8 cellular contexts compared by ENCODE assay signal in genomic region chr11:78140392-78141077, GRCh38. TPM values are rescaled to one million over a fixed set of nuclear protein-coding genes. Genes with fewer than 3 reads are reported as not detected.
DNase-seq lines count a peak whose midpoint lies in the region; ATAC-seq and TF ChIP-seq lines count a peak whose summit lies in the region.

No MANE protein-coding gene starts in this region.

- intact Hi-C loops in left ventricle myocardium inferior (cut with micrococcal nuclease) = no loop called here
- intact Hi-C loops in cardiac septum (cut with DNase I) = loop anchor here (5.0 kb wide), 1 partner anchor 47 kb away; the partner anchor contains the start of genes KCTD21 and USP35
- intact Hi-C loops in transverse colon (cut with DNase I; ENCODE audit: low total_unique reads) = no loop called here

- no peak for ATAC-seq in activated CD8-positive, alpha-beta T cell treated with anti-CD3 and anti-CD28 coated beads, Interleukin-2, amount 10 ng/mL, durations not matched to agents 7 days and 5 days
- ATAC-seq in HG03521 (IDR thresholded peaks at IDR 0.05; ENCODE audit: unreplicated experiment) = no peak

- peak overlapping the region; percentile 75 for H3K4me3 ChIP-seq in left ventricle myocardium inferior
- peak overlapping the region in 3 of 4 donors; percentile 62 to 78 (median 67) for H3K4me3 ChIP-seq in transverse colon

- H3K4me3 Mint-ChIP-seq in activated CD8-positive, alpha-beta T cell treated with anti-CD3 and anti-CD28 coated beads, Interleukin-2, amount 10 ng/mL, durations not matched to agents 7 days and 5 days = peak overlapping the region; percentile 60
- peak overlapping the region; percentile 59 to 98 (median 95) for H3K4me3 Mint-ChIP-seq in immature natural killer cell

- TF ChIP-seq POLR2A in transverse colon (IDR thresholded peaks at IDR 0.05) = no peak

- POLR2A ChIA-PET in activated CD8-positive, alpha-beta T cell treated with anti-CD3 and anti-CD28 coated beads, Interleukin-2, amount 10 ng/mL, durations not matched to agents 7 days and 5 days (lab: Charles Lee) = interaction anchor here (1.1 to 1.7 kb wide), 5 partner anchors 53 to 145 kb away, joined by 3 to 18 read pairs (median 5); partner anchors contain the start of genes INTS4 and NDUFC2

- in situ Hi-C loops in transverse colon (cut with MboI; ENCODE audit: low pct_ligation_motif_present in 1 of 4, low pct_unique_long_range_greater_than_20kb in 1 of 4, low sequenced_read_pairs in 3 of 4) = loop anchor here in 2 of 4 donors (25.0 kb wide), 1 partner anchor 422 kb away; the partner anchor contains the start of gene NARS2 (in 2 of the 2)

- DNase-seq in left ventricle myocardium inferior = no peak
- DNase-seq in cardiac septum (ENCODE audit: low spot score) = no peak
- no peak for DNase-seq in activated CD8-positive, alpha-beta T cell treated with anti-CD3 and anti-CD28 coated beads, Interleukin-2, amount 10 ng/mL, durations not matched to agents 7 days and 5 days
- no peak for DNase-seq in immature natural killer cell
- DNase-seq in transverse colon = no peak
- no peak for DNase-seq in midbrain (lab: John Stamatoyannopoulos, UW)
- no peak for DNase-seq in COR-L47 (lab: John Stamatoyannopoulos, UW)

- CTCF ChIA-PET in activated CD8-positive, alpha-beta T cell treated with anti-CD3 and anti-CD28 coated beads, Interleukin-2, amount 10 ng/mL, durations not matched to agents 7 days and 5 days (lab: Charles Lee) = interaction anchor here (0.8 to 3.9 kb wide), 5 partner anchors 10 to 425 kb away, joined by 3 to 26 read pairs (median 4); no protein-coding TSS in a partner anchor

- peaks cover 44% of the 10 kb centered on the region for H3K4me1 Mint-ChIP-seq in activated CD8-positive, alpha-beta T cell treated with anti-CD3 and anti-CD28 coated beads, Interleukin-2, amount 10 ng/mL, durations not matched to agents 7 days and 5 days (ENCODE audit: low read depth)
- H3K4me1 Mint-ChIP-seq in immature natural killer cell = peaks cover 28 to 31% of the 10 kb centered on the region in 2 donors

- no peaks in the 10 kb centered on the region for H3K9me3 Mint-ChIP-seq in activated CD8-positive, alpha-beta T cell treated with anti-CD3 and anti-CD28 coated beads, Interleukin-2, amount 10 ng/mL, durations not matched to agents 7 days and 5 days (ENCODE audit: insufficient read depth)
- no peaks in the 10 kb centered on the region for H3K9me3 Mint-ChIP-seq in immature natural killer cell

- peaks cover 27% of the 10 kb centered on the region for H3K4me1 ChIP-seq in left ventricle myocardium inferior
- peaks cover 3 to 16% (median 9%) of the 10 kb centered on the region in 4 donors for H3K4me1 ChIP-seq in transverse colon

- no peaks in the 10 kb centered on the region for H3K27me3 ChIP-seq in left ventricle myocardium inferior (ENCODE audit: low read depth)
- H3K27me3 ChIP-seq in transverse colon = no peaks in the 10 kb centered on the region

- H3K27ac ChIP-seq in left ventricle myocardium inferior (replicated peaks) (peak overlapping the region; percentile 77), transverse colon (peak overlapping the region in 1 of 4 donors; percentile 79)

- no peak for TF ChIP-seq EP300 in transverse colon (IDR thresholded peaks at IDR 0.05; ENCODE audit: low read depth)

- peaks cover 8% of the 10 kb centered on the region for H3K36me3 ChIP-seq in left ventricle myocardium inferior
- no peaks in the 10 kb centered on the region for H3K36me3 ChIP-seq in transverse colon

- no peaks in the 10 kb centered on the region for H3K27me3 Mint-ChIP-seq in activated CD8-positive, alpha-beta T cell treated with anti-CD3 and anti-CD28 coated beads, Interleukin-2, amount 10 ng/mL, durations not matched to agents 7 days and 5 days (ENCODE audit: low read depth)
- peaks cover 6 to 13% (median 8%) of the 10 kb centered on the region in 3 donors for H3K27me3 Mint-ChIP-seq in immature natural killer cell (ENCODE audit: low read depth in 3 of 3)

- WGBS in transverse colon (ENCODE audit: low coverage in 1 of 2), 2 donors = 38 to 76% methylated on average over 10 to 17 of the region's 17 CpGs

- H3K9me3 ChIP-seq in left ventricle myocardium inferior (replicated peaks) = no peaks in the 10 kb centered on the region
- H3K9me3 ChIP-seq in transverse colon = no peaks in the 10 kb centered on the region

- peak overlapping the region; percentile 22 for H3K27ac Mint-ChIP-seq in activated CD8-positive, alpha-beta T cell treated with anti-CD3 and anti-CD28 coated beads, Interleukin-2, amount 10 ng/mL, durations not matched to agents 7 days and 5 days
- peak overlapping the region in 2 of 6 donors; percentile 6 to 23 for H3K27ac Mint-ChIP-seq in immature natural killer cell

- TF ChIP-seq CTCF in left ventricle myocardium inferior (IDR thresholded peaks at IDR 0.05; ENCODE audit: borderline replicate concordance) (no peak), transverse colon (IDR thresholded peaks at IDR 0.05) (no peak)

- H3K36me3 Mint-ChIP-seq in activated CD8-positive, alpha-beta T cell treated with anti-CD3 and anti-CD28 coated beads, Interleukin-2, amount 10 ng/mL, durations not matched to agents 7 days and 5 days (ENCODE audit: low read depth) = peaks cover 47% of the 10 kb centered on the region
- peaks cover 0 to 3% (median 3%) of the 10 kb centered on the region in 3 donors for H3K36me3 Mint-ChIP-seq in immature natural killer cell

RNA-seq across cellular contexts. Expression of gene ALG8, which starts 1.1 kb away (rescaled TPM):
- total RNA-seq in left ventricle myocardium inferior = 15.3 TPM
- 15.4 TPM for total RNA-seq in cardiac septum
- 10 to 100 TPM; 49.9 to 51.7 TPM for total RNA-seq in activated CD8-positive, alpha-beta T cell treated with anti-CD3 and anti-CD28 coated beads, Interleukin-2, amount 10 ng/mL, durations not matched to agents 7 days and 5 days
- 10 to 100 TPM; 38.7 to 55.3 (median 40.0) TPM for polyA plus RNA-seq in immature natural killer cell
- 10 to 100 TPM in 3 of 4 donors, 1 to 10 TPM in 1; 4.9 to 28.9 (median 14.5) TPM for total RNA-seq in transverse colon

RNA-seq across cellular contexts. Expression of gene KCTD21, which starts 47.9 kb away (rescaled TPM):
- total RNA-seq in left ventricle myocardium inferior = 8.6 TPM
- 8.5 TPM for total RNA-seq in cardiac septum
- 1 to 10 TPM; 7.1 to 7.8 TPM for total RNA-seq in activated CD8-positive, alpha-beta T cell treated with anti-CD3 and anti-CD28 coated beads, Interleukin-2, amount 10 ng/mL, durations not matched to agents 7 days and 5 days
- 1 to 10 TPM in 1 of 3 donors, under 1 TPM in 1, not detected in 1; 0.44 to 1.1 TPM for polyA plus RNA-seq in immature natural killer cell
- total RNA-seq in transverse colon = 10 to 100 TPM; 10.9 to 55.0 (median 29.2) TPM

RNA-seq across cellular contexts. Expression of gene USP35, which starts 48.2 kb away (rescaled TPM):
- 5.8 TPM for total RNA-seq in left ventricle myocardium inferior
- 8.9 TPM for total RNA-seq in cardiac septum
- total RNA-seq in activated CD8-positive, alpha-beta T cell treated with anti-CD3 and anti-CD28 coated beads, Interleukin-2, amount 10 ng/mL, durations not matched to agents 7 days and 5 days = 10 to 100 TPM; 11.9 to 12.8 TPM
- polyA plus RNA-seq in immature natural killer cell = under 1 TPM in 2 of 3 donors, not detected in 1; 0.20 to 0.27 TPM
- 10 to 100 TPM in 2 of 4 donors, 1 to 10 TPM in 2; 7.4 to 17.2 (median 10.9) TPM for total RNA-seq in transverse colon
